8 cellular contexts compared by ENCODE assay signal in the genomic region with DNA sequence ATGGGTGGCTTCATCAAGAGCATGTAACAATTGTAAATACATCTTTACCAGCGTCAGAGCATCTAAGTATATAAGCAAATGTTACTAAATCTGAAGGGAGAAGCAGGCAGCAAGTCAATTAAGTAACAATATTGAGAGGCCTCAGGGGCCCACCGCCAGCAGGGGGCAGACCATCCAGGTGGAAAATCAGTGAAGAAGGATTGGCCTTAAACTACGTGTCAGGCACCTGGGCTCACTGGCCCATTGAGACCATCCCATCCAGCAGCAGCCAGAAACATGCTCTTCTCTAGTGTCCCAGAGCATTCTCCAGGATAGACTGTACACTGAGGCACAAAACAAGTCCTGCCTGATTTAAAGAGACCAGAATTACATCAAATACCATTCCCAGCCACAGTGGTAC.
DNase-seq lines count a peak whose midpoint lies in the region; ATAC-seq, FAIRE-seq and TF ChIP-seq lines count a peak whose summit lies in the region.

No MANE protein-coding gene starts in this region.

- H3F3A ChIP-seq in GM23248 (ENCODE audit: insufficient read depth), result no peaks in the 10 kb centered on the region

- POLR2A ChIA-PET in H1 (lab: Charles Lee; ENCODE audit: partially characterized antibody), result no interaction called here

- DNase-seq in DMS153 treated with DMSO at 0.1 percent for 48 hours (lab: John Stamatoyannopoulos, UW; ENCODE audit: unreplicated experiment) (peak; percentile 47), GM23248 (peak; percentile 44), OCI-M1 (lab: John Stamatoyannopoulos, UW) (peak; percentile 30), H1 (ENCODE audit: low read depth in 1 of 2, low spot score in 2 of 2) (peak in 1 of 2 experiments; percentile 95), T1000 (lab: John Stamatoyannopoulos, UW) (no peak)

- ATAC-seq in GM21423 (IDR thresholded peaks at IDR 0.05; ENCODE audit: unreplicated experiment), result no peak
- ATAC-seq in HG02571 (IDR thresholded peaks at IDR 0.05; ENCODE audit: unreplicated experiment), result no peak

- TF ChIP-seq POLR2A in H1 (IDR thresholded peaks at IDR 0.05; ENCODE audit: control extremely low read depth in 1 of 2, low read depth in 2 of 2, low read length in 2 of 2), result no peak

- H3K9me2 ChIP-seq in GM23248 (ENCODE audit: insufficient read depth), result no peaks in the 10 kb centered on the region

- H3K27ac ChIP-seq in GM23248, result no peak overlapping the region
- H3K27ac ChIP-seq in H1 (ENCODE audit: low read depth, low read length), result no peak overlapping the region
- H3K27ac ChIP-seq in neutrophil, result peak overlapping the region; percentile 51

- H3K36me3 ChIP-seq in GM23248 (ENCODE audit: low read depth) (no peaks in the 10 kb centered on the region), H1 (ENCODE audit: control insufficient read depth in 2 of 4, insufficient read depth in 4 of 4, low read length in 3 of 4) (no peaks in the 10 kb centered on the region), neutrophil (no peaks in the 10 kb centered on the region)

- H3K27me3 ChIP-seq in GM23248 (replicated peaks; ENCODE audit: insufficient read depth), result 0 out of 2 replicates have a peak, but pooled peaks cover 3% of the 10 kb centered on the region
- peaks cover 0 to 3% (median under 1%) of the 10 kb centered on the region in 4 experiments; a peak in 2 of 7 replicates for H3K27me3 ChIP-seq in H1 (replicated peaks in 1 of 4; ENCODE audit: control insufficient read depth in 3 of 4, extremely low read depth in 1 of 4, insufficient read depth in 3 of 4, low read length in 3 of 4)
- no peaks in the 10 kb centered on the region for H3K27me3 ChIP-seq in neutrophil

- 25 to 30% methylated on average over 3 of the region's 3 CpGs for WGBS in GM23248 (ENCODE audit: low coverage in 1 of 2, low lambda C conversion rate in 2 of 2, missing lambda C conversion rate in 2 of 2), 2 experiments
- WGBS in H1 (ENCODE audit: extremely low coverage in 1 of 2, insufficient coverage in 1 of 2, insufficient read length in 1 of 2, insufficient replicate concordance in 2 of 2, low coverage in 1 of 2, low lambda C conversion rate in 2 of 2, missing lambda C conversion rate in 1 of 2), 2 experiments, result 28% methylated on average over 3 of the region's 3 CpGs; no CpG with 5 or more reads in 1 of the 2 experiments

- H3K9me3 ChIP-seq in GM23248 (ENCODE audit: low read depth) (no peaks in the 10 kb centered on the region), H1 (ENCODE audit: insufficient read depth in 2 of 2, low read depth in 1 of 2, low read length in 1 of 2) (no peaks in the 10 kb centered on the region; a peak in 1 of 4 replicates), neutrophil (no peaks in the 10 kb centered on the region)

- H3K4me2 ChIP-seq in GM23248 (ENCODE audit: unreplicated experiment) (no peak overlapping the region), H1 (ENCODE audit: insufficient read depth in 1 of 2, low read depth in 2 of 2, low read length in 2 of 2) (no peak overlapping the region)

- no peak for TF ChIP-seq EP300 in H1 (IDR thresholded peaks at IDR 0.05; ENCODE audit: borderline replicate concordance in 1 of 2, low read depth in 2 of 2, low read length in 2 of 2)

- no peak overlapping the region for H2AK5ac ChIP-seq in H1 (ENCODE audit: low read depth, low read length)

- H3K4me3 ChIP-seq in GM23248, result no peak overlapping the region
- H3K4me3 ChIP-seq in H1 (ENCODE audit: extremely low read depth in 1 of 4, insufficient read depth in 2 of 4, low read depth in 3 of 4, low read length in 4 of 4), result no peak overlapping the region
- H3K4me3 ChIP-seq in neutrophil (ENCODE audit: low read depth in 1 of 2, low read length in 1 of 2), result peak overlapping the region; percentile 29 to 38

- no peak overlapping the region for H3K56ac ChIP-seq in H1 (replicated peaks; ENCODE audit: insufficient read length, low read depth, low read length)

- no peak overlapping the region for H2BK20ac ChIP-seq in H1 (ENCODE audit: low read length)

- peak; percentile 77 to 82 for TF ChIP-seq RAD21 in H1 (IDR thresholded peaks at IDR 0.05 in 1 of 2, conservative IDR thresholded peaks at IDR 0.05 in 1 of 2; ENCODE audit: low read depth in 2 of 2, low read length in 2 of 2)

- H2BK120ac ChIP-seq in H1 (replicated peaks; ENCODE audit: low read depth, low read length), result no peak overlapping the region

- peak; percentile 62 for FAIRE-seq in H1 (lab: Jason Lieb, UNC)

- H4K8ac ChIP-seq in H1 (ENCODE audit: extremely low read depth, insufficient read depth, low read length), result no peak overlapping the region

- H3K79me2 ChIP-seq in GM23248 (ENCODE audit: insufficient read depth) (no peaks in the 10 kb centered on the region), H1 (ENCODE audit: control insufficient read depth in 1 of 2, insufficient read depth in 2 of 2, low read length in 2 of 2) (no peaks in the 10 kb centered on the region)

- H3K18ac ChIP-seq in H1 (ENCODE audit: extremely low read depth, low read length), result no peak overlapping the region

- H4K91ac ChIP-seq in H1 (replicated peaks; ENCODE audit: insufficient read length, low read length), result no peak overlapping the region

- no peaks in the 10 kb centered on the region; the same call in 1 of the 2 replicates for H3K79me1 ChIP-seq in H1 (ENCODE audit: low read depth, low read length)

- H3K14ac ChIP-seq in H1 (ENCODE audit: insufficient read length), result no peak overlapping the region

- H3K23me2 ChIP-seq in H1 (ENCODE audit: low read depth, low read length), result 0 out of 2 replicates have a peak, but pooled peaks cover 4% of the 10 kb centered on the region

- no peak overlapping the region for H2BK5ac ChIP-seq in H1 (ENCODE audit: low read depth, low read length)

- peak; percentile 83 to 85 (median 85) for TF ChIP-seq CTCF in H1 (IDR thresholded peaks at IDR 0.05; ENCODE audit: control extremely low read depth in 1 of 3, insufficient read depth in 1 of 3, low read depth in 1 of 3, low read length in 3 of 3)
- TF ChIP-seq CTCF in neutrophil (IDR thresholded peaks at IDR 0.05), result peak; percentile 22

- no peak overlapping the region for H3K9ac ChIP-seq in GM23248
- H3K9ac ChIP-seq in H1 (replicated peaks in 1 of 4; ENCODE audit: extremely low read depth in 1 of 4, low read depth in 3 of 4, low read length in 3 of 4), result no peak overlapping the region

- in situ Hi-C loops in GM23248 (cut with MboI), result loop anchor here (25.0 kb wide), 1 partner anchor 683 kb away; no protein-coding TSS in a partner anchor

- H4K5ac ChIP-seq in H1 (ENCODE audit: insufficient read length, low read depth, low read length), result no peak overlapping the region

- H3K23ac ChIP-seq in H1 (ENCODE audit: insufficient read length), result no peak overlapping the region

- no peaks in the 10 kb centered on the region for H4K20me1 ChIP-seq in GM23248 (ENCODE audit: insufficient read depth)
- peaks cover 0 to 2% of the 10 kb centered on the region in 2 experiments for H4K20me1 ChIP-seq in H1 (replicated peaks in 1 of 2; ENCODE audit: control insufficient read depth in 1 of 2, insufficient read depth in 2 of 2, low read length in 2 of 2)

- no peaks in the 10 kb centered on the region for H3K4me1 ChIP-seq in GM23248 (ENCODE audit: insufficient read depth)
- no peaks in the 10 kb centered on the region for H3K4me1 ChIP-seq in H1 (replicated peaks in 1 of 4; ENCODE audit: control insufficient read depth in 3 of 4, insufficient read depth in 4 of 4, low read length in 3 of 4)
- H3K4me1 ChIP-seq in neutrophil (ENCODE audit: control insufficient read depth in 1 of 2, insufficient read depth in 1 of 2, low read depth in 1 of 2, low read length in 1 of 2), result peaks cover 8 to 17% of the 10 kb centered on the region in 2 experiments

- H3K4ac ChIP-seq in H1 (replicated peaks; ENCODE audit: insufficient read length, low read depth, low read length), result no peak overlapping the region

- H2BK15ac ChIP-seq in H1 (ENCODE audit: low read length), result no peak overlapping the region

- CTCF ChIA-PET in H1 (lab: Charles Lee; ENCODE audit: partially characterized antibody), result interaction anchor here (0.6 to 6.7 kb wide), 13 partner anchors 11 to 690 kb away, joined by 3 to 41 read pairs (median 3); no protein-coding TSS in a partner anchor

- H2AFZ ChIP-seq in GM23248 (no peak overlapping the region), H1 (ENCODE audit: low read length) (peak overlapping the region; percentile 70; the same call in 1 of the 2 replicates)

- no peak overlapping the region for H2BK12ac ChIP-seq in H1 (ENCODE audit: low read depth, low read length)

TF ChIP-seq in H1, 55 proteins besides CTCF, POLR2A, EP300 and RAD21:
- TF ChIP-seq E2F6 (IDR thresholded peaks at IDR 0.05) (no peak), CREB1 (IDR thresholded peaks at IDR 0.05) (0 out of 2 replicates have a peak, but pooled peaks have one; percentile 20), RBBP5 (IDR thresholded peaks at IDR 0.05; ENCODE audit: borderline replicate concordance, low read depth, low read length) (no peak), TAF7 (optimal IDR thresholded peaks at IDR 0.05; ENCODE audit: borderline replicate concordance, low read depth, low read length) (no peak), MAX (IDR thresholded peaks at IDR 0.05) (peak; percentile 37; the same call in 1 of the 2 replicates), NANOG (IDR thresholded peaks at IDR 0.05; ENCODE audit: insufficient read depth, low read depth, low read length, poor library complexity, severe bottlenecking) (no peak), CHD2 (IDR thresholded peaks at IDR 0.05; ENCODE audit: low read length) (no peak), GTF2F1 (IDR thresholded peaks at IDR 0.05; ENCODE audit: borderline replicate concordance, low read depth, low read length) (no peak), JUND (IDR thresholded peaks at IDR 0.05; ENCODE audit: low read length) (no peak), CTBP2 (IDR thresholded peaks at IDR 0.05; ENCODE audit: borderline replicate concordance, insufficient read depth, insufficient read length, low read length) (no peak)

Comparison
In these comparisons a context has a peak if more than half of its experiments do, and no peak if none do; other contexts are left out.
1. H3K4me3 ChIP-seq: peak in neutrophil (2 of 2); none in GM23248 (single experiment) and H1 (0 of 4).